In genomic region chr15:67967871-67968423, GRCh38 we compare ENCODE assay signal across 8 cellular contexts.
A peak's percentile ranks its signal among the peaks of the same experiment; 100 is the strongest.
DNase-seq lines count a peak whose midpoint lies in the region; ATAC-seq and TF ChIP-seq lines count a peak whose summit lies in the region.

No MANE protein-coding gene starts in this region.

- in situ Hi-C loops in GM13977 (cut with MboI; ENCODE audit: low pct_unique_long_range_greater_than_20kb, low sequenced_read_pairs, unreplicated experiment) = no loop called here

- H3K36me3 ChIP-seq in hepatocyte (replicated peaks; ENCODE audit: insufficient read depth, low read depth) (no peaks in the 10 kb centered on the region), rectal smooth muscle tissue (ENCODE audit: control insufficient read depth, insufficient read depth, low read length) (no peaks in the 10 kb centered on the region)

- H3K4me1 ChIP-seq in hepatocyte (ENCODE audit: insufficient read depth) (peaks cover 10% of the 10 kb centered on the region), rectal smooth muscle tissue (ENCODE audit: control insufficient read depth, insufficient read depth, low read length) (peaks cover 8% of the 10 kb centered on the region)

- no peaks in the 10 kb centered on the region for H4K20me1 ChIP-seq in hepatocyte (ENCODE audit: insufficient read depth, poor library complexity, severe bottlenecking)

- H3K9ac ChIP-seq in rectal smooth muscle tissue (ENCODE audit: low read length) = no peak overlapping the region

- H3K27me3 ChIP-seq in hepatocyte = no peaks in the 10 kb centered on the region
- H3K27me3 ChIP-seq in rectal smooth muscle tissue (ENCODE audit: control insufficient read depth, insufficient read depth, low read length) = no peaks in the 10 kb centered on the region

- TF ChIP-seq CTCF in GM13977 (IDR thresholded peaks at IDR 0.05; ENCODE audit: extremely low read depth, insufficient read depth, missing control alignments) = no peak
- TF ChIP-seq CTCF in hepatocyte (IDR thresholded peaks at IDR 0.05; ENCODE audit: poor library complexity) = no peak

- no peak for ATAC-seq in HG03108 (IDR thresholded peaks at IDR 0.05; ENCODE audit: unreplicated experiment)

- 3% methylated on average over 26 of the region's 30 CpGs for WGBS in hepatocyte (ENCODE audit: low lambda C conversion rate, missing lambda C conversion rate)

- no peaks in the 10 kb centered on the region for H3K9me3 ChIP-seq in hepatocyte (ENCODE audit: low read depth)

- H3K4me3 ChIP-seq in hepatocyte = peak overlapping the region; percentile 13
- peak overlapping the region; percentile 70 for H3K4me3 ChIP-seq in rectal smooth muscle tissue (ENCODE audit: low read length)

- H3K4me2 ChIP-seq in hepatocyte = peak overlapping the region; percentile 80

- H3K9me2 ChIP-seq in hepatocyte (replicated peaks; ENCODE audit: insufficient read depth) = no peaks in the 10 kb centered on the region

- no peaks in the 10 kb centered on the region for H3K79me2 ChIP-seq in hepatocyte

- peak overlapping the region; percentile 72 for H2AFZ ChIP-seq in hepatocyte

- H3K27ac ChIP-seq in hepatocyte (peak overlapping the region; percentile 33), rectal smooth muscle tissue (ENCODE audit: low read depth, low read length) (peak overlapping the region; percentile 59)

- DNase-seq in AG08396 (ENCODE audit: low spot score) (peak; percentile 71), GM13977 (ENCODE audit: low spot score) (peak; percentile 46), NCI-H2227 treated with DMSO at 0.1 percent for 48 hours (lab: John Stamatoyannopoulos, UW) (peak; percentile 86), anterior cingulate cortex (lab: John Stamatoyannopoulos, UW) (peak in 55 of 58 donors; percentile 13 to 85 (median 62)), hepatocyte (ENCODE audit: low spot score) (peak; percentile 87)
- no peak for DNase-seq in activated CD4-positive, CD25-positive, alpha-beta regulatory T cell (lab: John Stamatoyannopoulos, UW)

Comparison
In these comparisons a context has a peak if more than half of its experiments do, and no peak if none do; other contexts are left out.
1. DNase-seq: peak in AG08396 (single experiment), GM13977 (single experiment), NCI-H2227 treated with DMSO at 0.1 percent for 48 hours (single experiment), anterior cingulate cortex (55 of 58) and hepatocyte (single experiment); none in activated CD4-positive, CD25-positive, alpha-beta regulatory T cell (0 of 4).